In genomic region chr1:41003127-41003639, GRCh38 we compare ENCODE assay signal across 9 cellular contexts. TPM values are rescaled to one million over a fixed set of nuclear protein-coding genes. Genes with fewer than 3 reads are reported as not detected.
DNase-seq lines count a peak whose midpoint lies in the region; TF ChIP-seq lines count a peak whose summit lies in the region.
"Had no signal": no experiment of that assay in that cellular context is flagged by ENCODE, and none has a peak within 500 bp of the region (broad histone marks: within the 10 kb centered on the region; RNA-seq: fewer than 3 reads in every experiment).

No MANE protein-coding gene starts in this region.

- H3K9ac ChIP-seq in OCI-LY1 (ENCODE audit: low read length) (peak overlapping the region; percentile 25; the same call in 1 of the 2 replicates), smooth muscle cell (ENCODE audit: low read depth) (no peak overlapping the region)

- H3K4me3 ChIP-seq in OCI-LY1 (ENCODE audit: low read depth, low read length, poor library complexity, severe bottlenecking) = no peak overlapping the region
- H3K4me3 ChIP-seq in smooth muscle cell = no peak overlapping the region
- H3K4me3 ChIP-seq in MG63 = no peak overlapping the region

- H3K36me3 ChIP-seq in OCI-LY1 (ENCODE audit: insufficient read depth, low read length) (peaks cover 91% of the 10 kb centered on the region), smooth muscle cell (ENCODE audit: low read depth) (peaks cover 27% of the 10 kb centered on the region), MG63 (peaks cover 95% of the 10 kb centered on the region)

- no peak overlapping the region for H2AFZ ChIP-seq in OCI-LY1 (ENCODE audit: low read length)
- no peak overlapping the region for H2AFZ ChIP-seq in smooth muscle cell (ENCODE audit: low read depth)

- peaks cover 21% of the 10 kb centered on the region for H3K4me1 Mint-ChIP-seq in dendritic cell treated with granulocyte-macrophage colony-stimulating factor and Interleukin-4, amounts not matched to agents 40 ng/mL and 50 ng/mL, for 4 days (ENCODE audit: low read depth)

- DNase-seq in NCI-H2171 treated with DMSO at 0.1 percent for 48 hours (lab: John Stamatoyannopoulos, UW) (peak; percentile 49), NCI-H2171 (lab: John Stamatoyannopoulos, UW) (no peak), smooth muscle cell (lab: John Stamatoyannopoulos, UW; ENCODE audit: unreplicated experiment) (no peak), NCI-H2227 (lab: John Stamatoyannopoulos, UW; ENCODE audit: unreplicated experiment) (no peak), MG63 (no peak)
- no peak for DNase-seq in activated CD4-positive, CD25-positive, alpha-beta regulatory T cell treated with anti-CD3 and anti-CD28 coated beads, Interleukin-2, amount 50 U/mL, for 72 hours
- DNase-seq: NCI-H2081 had no signal

- TF ChIP-seq CTCF in OCI-LY1 (IDR thresholded peaks at IDR 0.05; ENCODE audit: low read length) (no peak), smooth muscle cell (IDR thresholded peaks at IDR 0.05; ENCODE audit: borderline replicate concordance, insufficient read depth, poor library complexity, severe bottlenecking) (no peak)

- H3K9me3 ChIP-seq in OCI-LY1 (ENCODE audit: low read length) = no peaks in the 10 kb centered on the region
- H3K9me3 ChIP-seq in smooth muscle cell (replicated peaks; ENCODE audit: low read depth) = no peaks in the 10 kb centered on the region
- H3K9me3 ChIP-seq in MG63 = no peaks in the 10 kb centered on the region

- no peaks in the 10 kb centered on the region for H3K27me3 ChIP-seq in OCI-LY1 (ENCODE audit: insufficient read depth, low read length)
- no peaks in the 10 kb centered on the region for H3K27me3 ChIP-seq in smooth muscle cell (ENCODE audit: low read depth)
- H3K27me3 ChIP-seq in MG63 = no peaks in the 10 kb centered on the region

- H3K27ac Mint-ChIP-seq in dendritic cell treated with granulocyte-macrophage colony-stimulating factor and Interleukin-4, amounts not matched to agents 40 ng/mL and 50 ng/mL, for 4 days = peak overlapping the region; percentile 58

- intact Hi-C loops in dendritic cell treated with granulocyte-macrophage colony-stimulating factor and Interleukin-4, amounts not matched to agents 40 ng/mL and 50 ng/mL, for 4 days (cut with micrococcal nuclease) = no loop called here

- H3K79me2 ChIP-seq in OCI-LY1 (ENCODE audit: insufficient read depth, low read length) = no peaks in the 10 kb centered on the region
- H3K79me2 ChIP-seq in smooth muscle cell (ENCODE audit: low read depth) = no peaks in the 10 kb centered on the region

- H4K20me1 ChIP-seq in OCI-LY1 (ENCODE audit: insufficient read depth, low read length) (no peaks in the 10 kb centered on the region), smooth muscle cell (ENCODE audit: low read depth) (peaks cover 76% of the 10 kb centered on the region)

- WGBS in smooth muscle cell (ENCODE audit: low lambda C conversion rate) = 88% methylated on average over 9 of the region's 9 CpGs

- H3K36me3 Mint-ChIP-seq in dendritic cell treated with granulocyte-macrophage colony-stimulating factor and Interleukin-4, amounts not matched to agents 40 ng/mL and 50 ng/mL, for 4 days (ENCODE audit: low read depth) = peaks cover 95% of the 10 kb centered on the region

- H3K27ac ChIP-seq in OCI-LY1 (ENCODE audit: low read depth, low read length, poor library complexity, severe bottlenecking) (peak overlapping the region; percentile 88), smooth muscle cell (ENCODE audit: low read depth) (peak overlapping the region; percentile 29)

- H3K9me3 Mint-ChIP-seq in dendritic cell treated with granulocyte-macrophage colony-stimulating factor and Interleukin-4, amounts not matched to agents 40 ng/mL and 50 ng/mL, for 4 days = no peaks in the 10 kb centered on the region

- H3K4me2 ChIP-seq in OCI-LY1 (ENCODE audit: low read length) (peak overlapping the region; percentile 42; the same call in 1 of the 2 replicates), smooth muscle cell (peak overlapping the region; percentile 46)

- H3F3A ChIP-seq in OCI-LY1 (ENCODE audit: insufficient read depth, low read length) (0 out of 2 replicates have a peak, but pooled peaks cover 6% of the 10 kb centered on the region), smooth muscle cell (ENCODE audit: low read depth) (peaks cover 14% of the 10 kb centered on the region)

- no peak overlapping the region for H3K4me3 Mint-ChIP-seq in dendritic cell treated with granulocyte-macrophage colony-stimulating factor and Interleukin-4, amounts not matched to agents 40 ng/mL and 50 ng/mL, for 4 days

- no peaks in the 10 kb centered on the region for H3K9me2 ChIP-seq in OCI-LY1 (ENCODE audit: low read depth, low read length)

- H3K4me1 ChIP-seq in OCI-LY1 (ENCODE audit: insufficient read depth, low read length, severe bottlenecking) (peaks cover 22% of the 10 kb centered on the region), smooth muscle cell (ENCODE audit: low read depth) (no peaks in the 10 kb centered on the region)

- H3K27me3 Mint-ChIP-seq in dendritic cell treated with granulocyte-macrophage colony-stimulating factor and Interleukin-4, amounts not matched to agents 40 ng/mL and 50 ng/mL, for 4 days = no peaks in the 10 kb centered on the region

RNA-seq across cellular contexts. Expression of gene SLFNL1, which starts 18.3 kb away (rescaled TPM):
- total RNA-seq in smooth muscle cell = 0.22 and 0.58 TPM in 2 replicates
- polyA plus RNA-seq in smooth muscle cell = 0.58 and 1.4 TPM in 2 replicates
- total RNA-seq in MG63 (2014; rRNA removed; shearing (Covaris generic); ENCODE audit: low replicate concordance) = not detected in 2 replicates

RNA-seq across cellular contexts. Expression of gene CTPS1, which starts 23.7 kb away (rescaled TPM):
- total RNA-seq in smooth muscle cell = 20.9 and 35.9 TPM in 2 replicates
- polyA plus RNA-seq in smooth muscle cell = 24.4 and 35.5 TPM in 2 replicates
- total RNA-seq in MG63 (2014; rRNA removed; shearing (Covaris generic); ENCODE audit: low replicate concordance) = 48.3 and 53.4 TPM in 2 replicates
